Comparison of ENCODE assay signal across 17 cellular contexts in genomic region chr10:3365630-3366029, GRCh38.
DNase-seq lines count a peak whose midpoint lies in the region; ATAC-seq and TF ChIP-seq lines count a peak whose summit lies in the region.
"Had no signal": no experiment of that assay in that cellular context is flagged by ENCODE, and none has a peak within 500 bp of the region (broad histone marks: within the 10 kb centered on the region; RNA-seq: fewer than 3 reads in every experiment).

No MANE protein-coding gene starts in this region.

- DNase-seq in DMS153 (lab: John Stamatoyannopoulos, UW): peak; percentile 83
- peak; percentile 99 for DNase-seq in NCI-H146 treated with DMSO at 0.1 percent for 48 hours (lab: John Stamatoyannopoulos, UW; ENCODE audit: unreplicated experiment)
- DNase-seq in RWPE2 (ENCODE audit: low spot score): no peak
- no peak for DNase-seq in left colon
- no peak for DNase-seq in cortex of kidney (lab: John Stamatoyannopoulos, UW)
- DNase-seq: activated CD4-positive, alpha-beta T cell treated with anti-CD3 and anti-CD28 coated beads, Interleukin-2, amount 50 U/mL, for 4 hours; activated effector memory CD4-positive, alpha-beta T cell treated with Interleukin-2 at 50 U/mL for 16 hours; effector CD8-positive, alpha-beta T cell; kidney glomerular epithelial cell; naive thymus-derived CD8-positive, alpha-beta T cell; NCI-H226; RPMI8226; stimulated activated CD4-positive, alpha-beta T cell treated with anti-CD3 and anti-CD28 coated beads, Interleukin-2, amount 100 ng/mL, for 24 hours had no signal

- ATAC-seq in RWPE2 (ENCODE audit: low read depth) (peak; percentile 67), left colon (peak; percentile 80), HG03135 (IDR thresholded peaks at IDR 0.05; ENCODE audit: unreplicated experiment) (no peak), HG03457 (IDR thresholded peaks at IDR 0.05; ENCODE audit: unreplicated experiment) (no peak), HG03196 (IDR thresholded peaks at IDR 0.05; ENCODE audit: unreplicated experiment) (no peak)
- ATAC-seq: naive thymus-derived CD8-positive, alpha-beta T cell had no signal

- H3K36me3 ChIP-seq in RWPE2 (ENCODE audit: low read depth): no peaks in the 10 kb centered on the region

- peaks cover 10% of the 10 kb centered on the region for H3K4me1 ChIP-seq in RWPE2 (ENCODE audit: insufficient read depth, poor library complexity, severe bottlenecking)
- H3K4me1 ChIP-seq: tibial nerve had no signal

- no peaks in the 10 kb centered on the region for H3K27me3 ChIP-seq in RWPE2 (ENCODE audit: insufficient read depth, poor library complexity, severe bottlenecking)
- H3K27me3 ChIP-seq: tibial nerve had no signal

- H3K4me3 ChIP-seq in RWPE2 (ENCODE audit: severe bottlenecking): no peak overlapping the region
- H3K4me3 ChIP-seq: tibial nerve had no signal

- H3K9me3 ChIP-seq in RWPE2 (ENCODE audit: severe bottlenecking): no peaks in the 10 kb centered on the region

- intact Hi-C loops in left colon (cut with DNase I, micrococcal nuclease): no loop called here

- H3K27ac ChIP-seq in RWPE2 (ENCODE audit: poor library complexity, severe bottlenecking): no peak overlapping the region
- H3K27ac ChIP-seq: tibial nerve had no signal

- no peak for TF ChIP-seq CTCF in RWPE2 (IDR thresholded peaks at IDR 0.05; ENCODE audit: poor library complexity, severe bottlenecking)

Comparison
In these comparisons a context has a peak if more than half of its experiments do, and no peak if none do; other contexts are left out.
1. DNase-seq: peak in DMS153 (single experiment) and NCI-H146 treated with DMSO at 0.1 percent for 48 hours (single experiment); none in RWPE2 (single experiment), left colon (0 of 2) and cortex of kidney (single experiment).
2. ATAC-seq: peak in RWPE2 (single experiment) and left colon (single experiment); none in HG03135 (single experiment), HG03457 (single experiment) and HG03196 (single experiment).